ENCODE assay signal across 1 cellular context in the genomic region with DNA sequence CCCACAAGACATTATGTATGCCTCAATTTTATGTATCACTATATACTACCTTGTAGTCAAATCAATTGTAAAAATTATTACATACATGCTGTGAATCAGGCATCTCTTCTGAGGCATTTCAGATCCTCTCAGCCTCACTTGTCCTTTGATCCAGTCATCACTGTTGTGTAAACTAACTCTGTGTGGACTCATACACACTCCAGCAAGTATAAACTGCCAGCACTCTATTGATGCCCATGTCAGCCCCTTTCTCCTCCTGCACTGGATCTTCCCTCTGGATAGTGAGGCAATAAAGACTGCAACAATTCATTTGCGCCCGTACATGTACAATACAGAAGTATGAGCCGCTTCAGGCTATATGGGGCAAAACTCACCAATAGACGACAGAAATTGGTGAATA.
TF ChIP-seq lines count a peak whose summit lies in the region.

No MANE protein-coding gene starts in this region.

TF ChIP-seq in HepG2, 621 proteins besides CTCF, POLR2A, EP300 and RAD21 (continued from another document and continues in another):
- no peak for TF ChIP-seq CENPBD1 (CRISPR knock-in tag; IDR thresholded peaks at IDR 0.05; ENCODE audit: borderline replicate concordance, low read depth)
- no peak for TF ChIP-seq PLRG1 (conservative IDR thresholded peaks at IDR 0.05)
- TF ChIP-seq MIXL1 (CRISPR knock-in tag; IDR thresholded peaks at IDR 0.05) = no peak; the same call in 1 of the 2 replicates
- TF ChIP-seq ATM (IDR thresholded peaks at IDR 0.05; ENCODE audit: borderline replicate concordance) = no peak
- no peak for TF ChIP-seq GLI4 (CRISPR knock-in tag; IDR thresholded peaks at IDR 0.05; ENCODE audit: borderline replicate concordance)
- no peak for TF ChIP-seq SOX6 (IDR thresholded peaks at IDR 0.05)
- TF ChIP-seq SOX6 (CRISPR knock-in tag; IDR thresholded peaks at IDR 0.05) = peak; percentile 43; the same call in 1 of the 2 replicates
- no peak for TF ChIP-seq PHB2 (IDR thresholded peaks at IDR 0.05; ENCODE audit: partially characterized antibody)
- 0 out of 2 replicates have a peak, but pooled peaks have one; percentile 25 for TF ChIP-seq ELF3 (CRISPR knock-in tag; IDR thresholded peaks at IDR 0.05)
- TF ChIP-seq ZNF274 (CRISPR knock-in tag; IDR thresholded peaks at IDR 0.05) = no peak
- TF ChIP-seq, protein P1, sequence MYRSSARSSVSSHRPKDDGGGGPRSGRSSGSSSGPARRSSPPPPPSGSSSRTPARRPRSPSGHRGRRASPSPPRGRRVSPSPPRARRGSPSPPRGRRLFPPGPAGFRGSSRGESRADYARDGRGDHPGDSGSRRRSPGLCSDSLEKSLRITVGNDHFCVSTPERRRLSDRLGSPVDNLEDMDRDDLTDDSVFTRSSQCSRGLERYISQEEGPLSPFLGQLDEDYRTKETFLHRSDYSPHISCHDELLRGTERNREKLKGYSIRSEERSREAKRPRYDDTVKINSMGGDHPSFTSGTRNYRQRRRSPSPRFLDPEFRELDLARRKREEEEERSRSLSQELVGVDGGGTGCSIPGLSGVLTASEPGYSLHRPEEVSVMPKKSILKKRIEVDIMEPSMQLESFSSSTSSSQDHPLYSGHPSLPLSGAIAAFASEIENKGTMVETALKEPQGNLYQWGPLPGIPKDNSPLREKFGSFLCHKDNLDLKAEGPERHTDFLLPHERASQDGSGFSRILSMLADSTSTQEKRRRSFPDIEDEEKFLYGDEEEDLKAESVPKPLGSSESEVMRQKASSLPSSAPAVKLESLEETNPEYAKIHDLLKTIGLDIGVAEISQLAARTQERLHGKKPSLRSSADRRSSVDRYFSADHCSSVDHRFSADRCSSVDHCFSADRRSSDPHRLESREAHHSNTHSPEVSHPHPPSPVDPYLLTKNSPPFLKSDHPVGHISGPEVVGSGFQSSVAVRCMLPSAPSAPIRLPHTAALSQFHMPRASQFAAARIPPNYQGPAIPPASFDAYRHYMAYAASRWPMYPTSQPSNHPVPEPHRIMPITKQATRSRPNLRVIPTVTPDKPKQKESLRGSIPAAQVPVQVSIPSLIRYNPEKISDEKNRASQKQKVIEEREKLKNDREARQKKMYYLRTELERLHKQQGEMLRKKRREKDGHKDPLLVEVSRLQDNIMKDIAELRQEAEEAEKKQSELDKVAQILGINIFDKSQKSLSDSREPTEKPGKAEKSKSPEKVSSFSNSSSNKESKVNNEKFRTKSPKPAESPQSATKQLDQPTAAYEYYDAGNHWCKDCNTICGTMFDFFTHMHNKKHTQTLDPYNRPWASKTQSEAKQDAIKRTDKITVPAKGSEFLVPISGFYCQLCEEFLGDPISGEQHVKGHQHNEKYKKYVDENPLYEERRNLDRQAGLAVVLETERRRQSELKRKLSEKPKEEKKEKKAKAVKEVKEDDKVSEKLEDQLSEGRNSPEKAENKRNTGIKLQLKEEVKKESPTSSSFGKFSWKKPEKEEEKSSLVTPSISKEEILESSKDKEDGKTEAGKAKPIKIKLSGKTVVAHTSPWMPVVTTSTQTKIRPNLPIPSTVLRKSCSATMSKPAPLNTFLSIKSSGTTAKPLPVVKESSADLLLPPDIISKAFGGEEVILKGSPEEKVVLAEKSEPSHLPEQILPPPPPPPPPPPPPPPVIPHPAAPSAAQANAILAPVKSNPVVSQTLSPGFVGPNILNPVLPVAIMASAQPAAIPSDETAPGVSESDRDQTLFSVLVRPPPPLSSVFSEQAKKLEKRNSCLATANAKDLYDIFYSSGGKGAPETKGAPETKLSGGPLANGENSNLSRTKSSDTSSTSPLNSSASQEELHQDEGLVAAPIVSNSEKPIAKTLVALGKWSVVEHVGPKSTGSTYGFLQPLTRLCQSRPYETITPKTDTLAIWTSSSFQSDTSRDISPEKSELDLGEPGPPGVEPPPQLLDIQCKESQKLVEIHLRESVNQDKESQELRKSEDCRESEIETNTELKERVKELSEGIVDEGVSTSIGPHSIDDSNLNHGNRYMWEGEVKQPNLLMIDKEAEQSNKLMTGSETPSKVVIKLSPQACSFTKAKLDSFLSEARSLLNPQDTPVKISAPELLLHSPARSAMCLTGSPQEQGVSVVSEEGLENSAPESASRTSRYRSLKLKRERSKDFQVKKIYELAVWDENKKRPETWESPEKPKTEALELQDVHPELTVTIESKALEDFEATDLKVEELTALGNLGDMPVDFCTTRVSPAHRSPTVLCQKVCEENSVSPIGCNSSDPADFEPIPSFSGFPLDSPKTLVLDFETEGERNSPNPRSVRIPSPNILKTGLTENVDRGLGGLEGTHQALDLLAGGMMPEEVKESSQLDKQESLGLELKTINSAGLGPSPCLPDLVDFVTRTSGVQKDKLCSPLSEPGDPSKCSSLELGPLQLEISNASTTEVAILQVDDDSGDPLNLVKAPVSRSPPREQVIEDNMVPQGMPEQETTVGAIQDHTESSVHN (CRISPR knock-in tag; IDR thresholded peaks at IDR 0.05) = no peak
- TF ChIP-seq STAT5B (CRISPR knock-in tag; IDR thresholded peaks at IDR 0.05) = no peak
- no peak for TF ChIP-seq GTF2F1 (IDR thresholded peaks at IDR 0.05; ENCODE audit: low read length)
- TF ChIP-seq, protein P2, sequence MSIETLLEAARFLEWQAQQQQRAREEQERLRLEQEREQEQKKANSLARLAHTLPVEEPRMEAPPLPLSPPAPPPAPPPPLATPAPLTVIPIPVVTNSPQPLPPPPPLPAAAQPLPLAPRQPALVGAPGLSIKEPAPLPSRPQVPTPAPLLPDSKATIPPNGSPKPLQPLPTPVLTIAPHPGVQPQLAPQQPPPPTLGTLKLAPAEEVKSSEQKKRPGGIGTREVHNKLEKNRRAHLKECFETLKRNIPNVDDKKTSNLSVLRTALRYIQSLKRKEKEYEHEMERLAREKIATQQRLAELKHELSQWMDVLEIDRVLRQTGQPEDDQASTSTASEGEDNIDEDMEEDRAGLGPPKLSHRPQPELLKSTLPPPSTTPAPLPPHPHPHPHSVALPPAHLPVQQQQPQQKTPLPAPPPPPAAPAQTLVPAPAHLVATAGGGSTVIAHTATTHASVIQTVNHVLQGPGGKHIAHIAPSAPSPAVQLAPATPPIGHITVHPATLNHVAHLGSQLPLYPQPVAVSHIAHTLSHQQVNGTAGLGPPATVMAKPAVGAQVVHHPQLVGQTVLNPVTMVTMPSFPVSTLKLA (IDR thresholded peaks at IDR 0.05) = no peak
- TF ChIP-seq GATAD2A (CRISPR knock-in tag; IDR thresholded peaks at IDR 0.05) = peak; percentile 88
- TF ChIP-seq ZBTB1 (CRISPR knock-in tag; IDR thresholded peaks at IDR 0.05; ENCODE audit: borderline replicate concordance) = no peak
- TF ChIP-seq ZNF607 (CRISPR knock-in tag; IDR thresholded peaks at IDR 0.05; ENCODE audit: borderline replicate concordance) = no peak
- no peak for TF ChIP-seq CENPX (CRISPR knock-in tag; IDR thresholded peaks at IDR 0.05)
- TF ChIP-seq ZNF292 (CRISPR knock-in tag; IDR thresholded peaks at IDR 0.05; ENCODE audit: borderline replicate concordance, low read depth) = peak; percentile 91; the same call in 1 of the 2 replicates
- peak; percentile 66 for TF ChIP-seq HNF4A (CRISPR knock-in tag; IDR thresholded peaks at IDR 0.05)
- TF ChIP-seq, protein P3, sequence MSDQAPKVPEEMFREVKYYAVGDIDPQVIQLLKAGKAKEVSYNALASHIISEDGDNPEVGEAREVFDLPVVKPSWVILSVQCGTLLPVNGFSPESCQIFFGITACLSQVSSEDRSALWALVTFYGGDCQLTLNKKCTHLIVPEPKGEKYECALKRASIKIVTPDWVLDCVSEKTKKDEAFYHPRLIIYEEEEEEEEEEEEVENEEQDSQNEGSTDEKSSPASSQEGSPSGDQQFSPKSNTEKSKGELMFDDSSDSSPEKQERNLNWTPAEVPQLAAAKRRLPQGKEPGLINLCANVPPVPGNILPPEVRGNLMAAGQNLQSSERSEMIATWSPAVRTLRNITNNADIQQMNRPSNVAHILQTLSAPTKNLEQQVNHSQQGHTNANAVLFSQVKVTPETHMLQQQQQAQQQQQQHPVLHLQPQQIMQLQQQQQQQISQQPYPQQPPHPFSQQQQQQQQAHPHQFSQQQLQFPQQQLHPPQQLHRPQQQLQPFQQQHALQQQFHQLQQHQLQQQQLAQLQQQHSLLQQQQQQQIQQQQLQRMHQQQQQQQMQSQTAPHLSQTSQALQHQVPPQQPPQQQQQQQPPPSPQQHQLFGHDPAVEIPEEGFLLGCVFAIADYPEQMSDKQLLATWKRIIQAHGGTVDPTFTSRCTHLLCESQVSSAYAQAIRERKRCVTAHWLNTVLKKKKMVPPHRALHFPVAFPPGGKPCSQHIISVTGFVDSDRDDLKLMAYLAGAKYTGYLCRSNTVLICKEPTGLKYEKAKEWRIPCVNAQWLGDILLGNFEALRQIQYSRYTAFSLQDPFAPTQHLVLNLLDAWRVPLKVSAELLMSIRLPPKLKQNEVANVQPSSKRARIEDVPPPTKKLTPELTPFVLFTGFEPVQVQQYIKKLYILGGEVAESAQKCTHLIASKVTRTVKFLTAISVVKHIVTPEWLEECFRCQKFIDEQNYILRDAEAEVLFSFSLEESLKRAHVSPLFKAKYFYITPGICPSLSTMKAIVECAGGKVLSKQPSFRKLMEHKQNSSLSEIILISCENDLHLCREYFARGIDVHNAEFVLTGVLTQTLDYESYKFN (CRISPR knock-in tag; conservative IDR thresholded peaks at IDR 0.05) = peak; percentile 72
- no peak for TF ChIP-seq ZNF7 (CRISPR knock-in tag; IDR thresholded peaks at IDR 0.05)
- 0 out of 2 replicates have a peak, but pooled peaks have one; percentile 37 for TF ChIP-seq ZNF772 (CRISPR knock-in tag; IDR thresholded peaks at IDR 0.05)
- TF ChIP-seq ZFP36 (IDR thresholded peaks at IDR 0.05; ENCODE audit: borderline replicate concordance, low read depth, low read length, partially characterized antibody) = no peak
- no peak for TF ChIP-seq ZMAT3 (CRISPR knock-in tag; conservative IDR thresholded peaks at IDR 0.05)
- TF ChIP-seq RORA (CRISPR knock-in tag; IDR thresholded peaks at IDR 0.05) = no peak
- TF ChIP-seq ZNF781 (CRISPR knock-in tag; IDR thresholded peaks at IDR 0.05; ENCODE audit: borderline replicate concordance, not compliant biosample characterization) = no peak
- TF ChIP-seq RCOR2 (CRISPR knock-in tag; IDR thresholded peaks at IDR 0.05) = 0 out of 2 replicates have a peak, but pooled peaks have one; percentile 57
- TF ChIP-seq ZBTB42 (CRISPR knock-in tag; IDR thresholded peaks at IDR 0.05) = no peak
- TF ChIP-seq EHMT2 (IDR thresholded peaks at IDR 0.05; ENCODE audit: borderline replicate concordance, low read depth, low read length) = no peak
- TF ChIP-seq ZNF253 (CRISPR knock-in tag; IDR thresholded peaks at IDR 0.05; ENCODE audit: borderline replicate concordance) = no peak
- no peak for TF ChIP-seq RFX3 (CRISPR knock-in tag; IDR thresholded peaks at IDR 0.05)
- TF ChIP-seq, protein P4, sequence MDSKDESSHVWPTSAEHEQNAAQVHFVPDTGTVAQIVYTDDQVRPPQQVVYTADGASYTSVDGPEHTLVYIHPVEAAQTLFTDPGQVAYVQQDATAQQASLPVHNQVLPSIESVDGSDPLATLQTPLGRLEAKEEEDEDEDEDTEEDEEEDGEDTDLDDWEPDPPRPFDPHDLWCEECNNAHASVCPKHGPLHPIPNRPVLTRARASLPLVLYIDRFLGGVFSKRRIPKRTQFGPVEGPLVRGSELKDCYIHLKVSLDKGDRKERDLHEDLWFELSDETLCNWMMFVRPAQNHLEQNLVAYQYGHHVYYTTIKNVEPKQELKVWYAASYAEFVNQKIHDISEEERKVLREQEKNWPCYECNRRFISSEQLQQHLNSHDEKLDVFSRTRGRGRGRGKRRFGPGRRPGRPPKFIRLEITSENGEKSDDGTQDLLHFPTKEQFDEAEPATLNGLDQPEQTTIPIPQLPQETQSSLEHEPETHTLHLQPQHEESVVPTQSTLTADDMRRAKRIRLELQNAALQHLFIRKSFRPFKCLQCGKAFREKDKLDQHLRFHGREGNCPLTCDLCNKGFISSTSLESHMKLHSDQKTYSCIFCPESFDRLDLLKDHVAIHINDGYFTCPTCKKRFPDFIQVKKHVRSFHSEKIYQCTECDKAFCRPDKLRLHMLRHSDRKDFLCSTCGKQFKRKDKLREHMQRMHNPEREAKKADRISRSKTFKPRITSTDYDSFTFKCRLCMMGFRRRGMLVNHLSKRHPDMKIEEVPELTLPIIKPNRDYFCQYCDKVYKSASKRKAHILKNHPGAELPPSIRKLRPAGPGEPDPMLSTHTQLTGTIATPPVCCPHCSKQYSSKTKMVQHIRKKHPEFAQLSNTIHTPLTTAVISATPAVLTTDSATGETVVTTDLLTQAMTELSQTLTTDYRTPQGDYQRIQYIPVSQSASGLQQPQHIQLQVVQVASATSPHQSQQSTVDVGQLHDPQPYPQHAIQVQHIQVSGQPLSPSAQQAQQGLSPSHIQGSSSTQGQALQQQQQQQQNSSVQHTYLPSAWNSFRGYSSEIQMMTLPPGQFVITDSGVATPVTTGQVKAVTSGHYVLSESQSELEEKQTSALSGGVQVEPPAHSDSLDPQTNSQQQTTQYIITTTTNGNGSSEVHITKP (CRISPR knock-in tag; IDR thresholded peaks at IDR 0.05; ENCODE audit: low read depth) = peak; percentile 20; the same call in 1 of the 2 replicates
- peak; percentile 34; the same call in 1 of the 2 replicates for TF ChIP-seq FOXK1 (CRISPR knock-in tag; IDR thresholded peaks at IDR 0.05; ENCODE audit: borderline replicate concordance, low read depth)
- TF ChIP-seq, protein P5, sequence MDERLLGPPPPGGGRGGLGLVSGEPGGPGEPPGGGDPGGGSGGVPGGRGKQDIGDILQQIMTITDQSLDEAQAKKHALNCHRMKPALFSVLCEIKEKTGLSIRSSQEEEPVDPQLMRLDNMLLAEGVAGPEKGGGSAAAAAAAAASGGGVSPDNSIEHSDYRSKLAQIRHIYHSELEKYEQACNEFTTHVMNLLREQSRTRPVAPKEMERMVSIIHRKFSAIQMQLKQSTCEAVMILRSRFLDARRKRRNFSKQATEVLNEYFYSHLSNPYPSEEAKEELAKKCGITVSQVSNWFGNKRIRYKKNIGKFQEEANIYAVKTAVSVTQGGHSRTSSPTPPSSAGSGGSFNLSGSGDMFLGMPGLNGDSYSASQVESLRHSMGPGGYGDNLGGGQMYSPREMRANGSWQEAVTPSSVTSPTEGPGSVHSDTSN (CRISPR knock-in tag; IDR thresholded peaks at IDR 0.05) = no peak
- TF ChIP-seq, protein P6, sequence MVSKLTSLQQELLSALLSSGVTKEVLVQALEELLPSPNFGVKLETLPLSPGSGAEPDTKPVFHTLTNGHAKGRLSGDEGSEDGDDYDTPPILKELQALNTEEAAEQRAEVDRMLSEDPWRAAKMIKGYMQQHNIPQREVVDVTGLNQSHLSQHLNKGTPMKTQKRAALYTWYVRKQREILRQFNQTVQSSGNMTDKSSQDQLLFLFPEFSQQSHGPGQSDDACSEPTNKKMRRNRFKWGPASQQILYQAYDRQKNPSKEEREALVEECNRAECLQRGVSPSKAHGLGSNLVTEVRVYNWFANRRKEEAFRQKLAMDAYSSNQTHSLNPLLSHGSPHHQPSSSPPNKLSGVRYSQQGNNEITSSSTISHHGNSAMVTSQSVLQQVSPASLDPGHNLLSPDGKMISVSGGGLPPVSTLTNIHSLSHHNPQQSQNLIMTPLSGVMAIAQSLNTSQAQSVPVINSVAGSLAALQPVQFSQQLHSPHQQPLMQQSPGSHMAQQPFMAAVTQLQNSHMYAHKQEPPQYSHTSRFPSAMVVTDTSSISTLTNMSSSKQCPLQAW (CRISPR knock-in tag; IDR thresholded peaks at IDR 0.05) = peak; percentile 35; the same call in 1 of the 2 replicates
